Comparison of ENCODE assay signal across 10 cellular contexts in the genomic region with DNA sequence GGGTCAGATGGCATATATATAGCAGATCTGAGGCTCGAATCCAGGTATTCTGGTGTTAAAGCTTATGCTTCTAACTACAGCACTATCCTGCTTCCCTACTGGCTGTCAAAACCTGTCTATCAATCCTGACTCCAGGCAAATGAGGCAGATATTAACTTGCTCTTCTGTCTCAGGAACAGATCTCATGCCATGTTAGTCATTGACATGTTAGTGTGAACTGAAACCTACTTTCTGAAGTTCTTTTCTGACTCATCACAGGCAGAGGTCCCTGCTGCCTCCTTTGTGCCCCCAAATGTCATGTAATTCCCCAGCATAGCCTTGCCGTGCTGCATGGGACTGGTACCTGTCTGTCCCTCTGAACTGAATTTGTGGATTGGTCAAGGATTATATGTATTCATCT.
DNase-seq lines count a peak whose midpoint lies in the region; ATAC-seq, FAIRE-seq and TF ChIP-seq lines count a peak whose summit lies in the region.
"Had no signal": no experiment of that assay in that cellular context is flagged by ENCODE, and none has a peak within 500 bp of the region (broad histone marks: within the 10 kb centered on the region; RNA-seq: fewer than 3 reads in every experiment).

No MANE protein-coding gene starts in this region.

- H3K4me1 ChIP-seq in OCI-LY7 (ENCODE audit: insufficient read depth, low read length, poor library complexity, severe bottlenecking): peaks cover 35% of the 10 kb centered on the region
- H3K4me1 ChIP-seq in keratinocyte (ENCODE audit: control insufficient read depth, extremely low read depth, insufficient read depth, low read length): peaks cover 6% of the 10 kb centered on the region

- no peaks in the 10 kb centered on the region for H3K36me3 ChIP-seq in OCI-LY7 (ENCODE audit: insufficient read depth, low read length)
- H3K36me3 ChIP-seq in keratinocyte (ENCODE audit: control insufficient read depth in 2 of 2, extremely low read depth in 1 of 2, insufficient read depth in 2 of 2, low read length in 2 of 2): no peaks in the 10 kb centered on the region

- DNase-seq in OCI-LY7 (ENCODE audit: low spot score) (no peak), keratinocyte (ENCODE audit: low read depth, low spot score) (no peak), NOMO-1 treated with dmso at 0.1 percent for 144 hours (lab: John Stamatoyannopoulos, UW; ENCODE audit: unreplicated experiment) (no peak), OCI-M1 (lab: John Stamatoyannopoulos, UW) (no peak), DMS53 (lab: John Stamatoyannopoulos, UW) (no peak)
- DNase-seq: amniotic stem cell, H9, NCI-H748 treated with DMSO at 0.1 percent for 48 hours had no signal

- H2AFZ ChIP-seq in OCI-LY7 (ENCODE audit: low read length) (0 out of 2 replicates have a peak overlapping the region, but pooled peaks have one; percentile 11), keratinocyte (ENCODE audit: control insufficient read depth, low read length) (no peak overlapping the region)

- CTCF ChIA-PET in OCI-LY7 (lab: Charles Lee; ENCODE audit: unreplicated experiment): interaction anchor here (0.5 to 0.9 kb wide), 2 partner anchors 11 to 313 kb away, joined by 3 read pairs; no protein-coding TSS in a partner anchor

- no peaks in the 10 kb centered on the region for H3K27me3 ChIP-seq in keratinocyte (ENCODE audit: control insufficient read depth, extremely low read depth, insufficient read depth, low read length)

- FAIRE-seq in keratinocyte (lab: Jason Lieb, UNC): peak; percentile 51

- H3K9me1 ChIP-seq in keratinocyte (ENCODE audit: control insufficient read depth, extremely low read depth, insufficient read depth, low read length): no peaks in the 10 kb centered on the region

- intact Hi-C loops in OCI-LY7 (cut with micrococcal nuclease; ENCODE audit: unreplicated experiment): loop anchor here (5.0 kb wide), 2 partner anchors 38 to 73 kb away; no protein-coding TSS in a partner anchor

- H3K27ac ChIP-seq in OCI-LY7 (ENCODE audit: low read depth, low read length, poor library complexity, severe bottlenecking) (no peak overlapping the region), keratinocyte (ENCODE audit: control insufficient read depth, insufficient read depth, low read length) (no peak overlapping the region)

- dilution Hi-C loops in keratinocyte (cut with MboI; ENCODE audit: extremely low pct_ligation_motif_present, low sequenced_read_pairs): no loop called here

- POLR2A ChIA-PET in OCI-LY7 (lab: Charles Lee): interaction anchor here (0.7 kb wide), 2 partner anchors 179 to 364 kb away, joined by 3 read pairs; no protein-coding TSS in a partner anchor

- no peak overlapping the region for H3K9ac ChIP-seq in keratinocyte (ENCODE audit: control insufficient read depth, extremely low read depth, insufficient read depth, low read length)

- H3K4me3 ChIP-seq in OCI-LY7 (ENCODE audit: low read depth, low read length, poor library complexity, severe bottlenecking): no peak overlapping the region
- no peak overlapping the region for H3K4me3 ChIP-seq in keratinocyte (ENCODE audit: control insufficient read depth in 2 of 3, extremely low read depth in 1 of 3, insufficient read depth in 2 of 3, low read depth in 1 of 3, low read length in 3 of 3)

- H3K4me2 ChIP-seq in OCI-LY7 (ENCODE audit: low read length) (no peak overlapping the region), keratinocyte (ENCODE audit: control insufficient read depth, extremely low read depth, insufficient read depth, low read depth, low read length) (no peak overlapping the region)

- H4K20me1 ChIP-seq in OCI-LY7 (ENCODE audit: insufficient read depth, low read length): no peaks in the 10 kb centered on the region
- no peaks in the 10 kb centered on the region for H4K20me1 ChIP-seq in keratinocyte (ENCODE audit: control insufficient read depth, extremely low read depth, insufficient read depth, low read length)

- H3K9me3 ChIP-seq in OCI-LY7 (ENCODE audit: low read length) (0 out of 2 replicates have a peak, but pooled peaks cover 14% of the 10 kb centered on the region), keratinocyte (ENCODE audit: control insufficient read depth, low read depth, low read length) (no peaks in the 10 kb centered on the region)

- no peaks in the 10 kb centered on the region for H3K9me2 ChIP-seq in OCI-LY7 (ENCODE audit: insufficient read depth, low read length)

- H3K79me2 ChIP-seq in OCI-LY7 (ENCODE audit: insufficient read depth, low read depth, low read length): no peaks in the 10 kb centered on the region
- H3K79me2 ChIP-seq in keratinocyte (ENCODE audit: control insufficient read depth, insufficient read depth, low read length): no peaks in the 10 kb centered on the region

- no TSS peak for BruUV-seq in OCI-LY7 (replicated peaks; lab: Mats Ljungman, UMichigan)

- peak; percentile 57 for ATAC-seq in GM18502 (IDR thresholded peaks at IDR 0.05; ENCODE audit: poor library complexity, unreplicated experiment)
- peak; percentile 68 for ATAC-seq in GM21360 (IDR thresholded peaks at IDR 0.05; ENCODE audit: unreplicated experiment)

- no peak for TF ChIP-seq CTCF in OCI-LY7 (conservative IDR thresholded peaks at IDR 0.05; ENCODE audit: low read length)
- TF ChIP-seq CTCF in keratinocyte (optimal IDR thresholded peaks at IDR 0.05 in 1 of 3, IDR thresholded peaks at IDR 0.05 in 1 of 3, conservative IDR thresholded peaks at IDR 0.05 in 1 of 3; ENCODE audit: extremely low read depth in 1 of 3, insufficient read depth in 2 of 3, low read length in 3 of 3): no peak
